Comparison of ENCODE assay signal across 8 cellular contexts in the genomic region with DNA sequence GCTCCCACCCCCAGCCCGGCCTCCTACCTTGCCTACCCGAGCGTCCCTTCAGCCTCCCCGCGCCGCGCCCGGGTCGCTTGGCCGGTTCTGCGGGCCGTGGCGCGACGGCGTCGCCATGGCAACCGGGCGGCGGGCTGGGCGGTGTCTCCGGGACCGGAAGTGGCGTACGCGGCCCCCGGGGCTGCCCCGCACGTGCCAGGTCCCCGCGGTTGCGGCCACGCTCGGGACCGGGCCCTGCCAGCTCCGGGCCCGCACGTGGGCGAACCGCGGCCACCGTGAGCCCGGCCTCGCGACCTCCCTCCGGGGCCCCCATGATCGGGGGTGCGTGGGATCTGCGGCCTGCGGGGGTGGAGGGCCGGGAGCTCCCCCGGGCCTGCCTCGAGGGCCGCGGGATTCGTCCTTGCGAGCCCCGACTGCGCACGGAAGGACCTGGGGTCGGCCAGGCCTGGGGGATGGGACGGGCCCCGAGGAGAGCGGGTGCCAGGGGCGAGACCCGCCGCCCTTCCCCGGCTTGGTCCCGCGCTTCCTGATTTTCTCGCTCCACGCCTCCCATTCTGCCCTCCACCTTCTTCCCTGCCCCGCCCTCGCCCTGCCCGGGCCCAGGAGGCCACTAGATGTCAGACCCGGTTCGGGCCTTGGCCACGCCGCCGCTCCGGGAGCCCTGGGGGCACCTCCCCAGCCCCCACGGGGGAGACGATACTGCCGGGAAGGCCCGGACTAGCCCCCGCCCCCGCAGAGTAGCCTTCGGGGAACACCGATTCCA. TPM values are rescaled to one million over a fixed set of nuclear protein-coding genes. Genes with fewer than 3 reads are reported as not detected.
DNase-seq lines count a peak whose midpoint lies in the region; ATAC-seq and TF ChIP-seq lines count a peak whose summit lies in the region.

A gene with protein sequence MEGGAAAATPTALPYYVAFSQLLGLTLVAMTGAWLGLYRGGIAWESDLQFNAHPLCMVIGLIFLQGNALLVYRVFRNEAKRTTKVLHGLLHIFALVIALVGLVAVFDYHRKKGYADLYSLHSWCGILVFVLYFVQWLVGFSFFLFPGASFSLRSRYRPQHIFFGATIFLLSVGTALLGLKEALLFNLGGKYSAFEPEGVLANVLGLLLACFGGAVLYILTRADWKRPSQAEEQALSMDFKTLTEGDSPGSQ (minus strand): TSS at position 89 of the 763 bp plus-strand sequence. CDS start 8,759 bp downstream, outside the sequence.

- H3K79me2 ChIP-seq in osteoblast (ENCODE audit: insufficient read depth, low read length) = no peaks in the 10 kb centered on the region

- H3K4me1 ChIP-seq in gastroesophageal sphincter = peaks cover 0 to 37% (median 14%) of the 10 kb centered on the region in 3 donors
- peaks cover 27% of the 10 kb centered on the region for H3K4me1 ChIP-seq in osteoblast (ENCODE audit: insufficient read depth, low read length)
- H3K4me1 ChIP-seq in thymus (ENCODE audit: control insufficient read depth, insufficient read depth, low read length) = peaks cover 19% of the 10 kb centered on the region

- H3K4me3 ChIP-seq in gastroesophageal sphincter = peak within 1 kb of the TSS; percentile 72 to 75
- peak within 1 kb of the TSS; percentile 78 for H3K4me3 ChIP-seq in osteoblast (ENCODE audit: insufficient read depth, low read length)
- H3K4me3 ChIP-seq in thymus (ENCODE audit: low read length) = peak within 1 kb of the TSS; percentile 58

- H3K4me2 ChIP-seq in osteoblast (ENCODE audit: insufficient read depth, low read length) = peak within 1 kb of the TSS; percentile 83

- TF ChIP-seq CTCF in gastroesophageal sphincter (IDR thresholded peaks at IDR 0.05) = peak in 1 of 4 experiments; percentile 47
- TF ChIP-seq CTCF in osteoblast (IDR thresholded peaks at IDR 0.05; ENCODE audit: extremely low read depth, low read depth, low read length) = peak; percentile 16

- peak within 1 kb of the TSS; percentile 84 for H2AFZ ChIP-seq in osteoblast (ENCODE audit: low read length)

- H4K20me1 ChIP-seq in osteoblast (ENCODE audit: insufficient read depth, low read length) = no peaks in the 10 kb centered on the region

- TF ChIP-seq EP300 in gastroesophageal sphincter (IDR thresholded peaks at IDR 0.05) = no peak

- H3K27me3 ChIP-seq in gastroesophageal sphincter (peaks cover 6% of the 10 kb centered on the region), osteoblast (ENCODE audit: insufficient read depth, low read length) (no peaks in the 10 kb centered on the region), thymus (ENCODE audit: control insufficient read depth, insufficient read depth) (peaks cover 31% of the 10 kb centered on the region)

- peak; percentile 24 to 31 for TF ChIP-seq POLR2A in gastroesophageal sphincter (IDR thresholded peaks at IDR 0.05)

- DNase-seq in COLO829 (ENCODE audit: low spot score) (peak; percentile 38), RPMI7951 (ENCODE audit: low read depth) (peak; percentile 64), osteoblast (ENCODE audit: insufficient read length, low spot score, missing footprints) (peak; percentile 99)
- DNase-seq in activated naive CD4-positive, alpha-beta T cell (lab: John Stamatoyannopoulos, UW) = peak; percentile 21 to 49 (median 35)

- H3K36me3 ChIP-seq in gastroesophageal sphincter (no peaks in the 10 kb centered on the region), osteoblast (ENCODE audit: insufficient read depth, low read length) (no peaks in the 10 kb centered on the region), thymus (ENCODE audit: control insufficient read depth, insufficient read depth) (no peaks in the 10 kb centered on the region)

- ATAC-seq in GM19452 (IDR thresholded peaks at IDR 0.05; ENCODE audit: unreplicated experiment) = peak; percentile 70
- ATAC-seq in HG03571 (IDR thresholded peaks at IDR 0.05; ENCODE audit: unreplicated experiment) = peak; percentile 52
- peak; percentile 89 for ATAC-seq in gastroesophageal sphincter

- WGBS in gastroesophageal sphincter (ENCODE audit: low coverage in 1 of 2), 2 donors = 7% methylated on average over 3 of the region's 89 CpGs; no CpG with 5 or more reads in 1 of the 2 donors
- WGBS in thymus = under 1% methylated on average over 89 of the region's 89 CpGs

- H3K27ac ChIP-seq in gastroesophageal sphincter = peak within 1 kb of the TSS; percentile 9 to 85 (median 82)
- H3K27ac ChIP-seq in osteoblast (ENCODE audit: low read depth, low read length) = peak within 1 kb of the TSS; percentile 74
- peak within 1 kb of the TSS; percentile 60 for H3K27ac ChIP-seq in thymus (ENCODE audit: low read depth)

- H3K9me3 ChIP-seq in gastroesophageal sphincter (no peaks in the 10 kb centered on the region), osteoblast (ENCODE audit: low read depth, low read length) (no peaks in the 10 kb centered on the region), thymus (ENCODE audit: control insufficient read depth) (no peaks in the 10 kb centered on the region)

RNA-seq across cellular contexts. Expression of the gene that starts here (rescaled TPM):
- 9.5 and 10.0 TPM in 2 replicates for total RNA-seq in RPMI7951 (2014; rRNA removed; shearing (Covaris generic))
- 10 to 100 TPM in 3 of 4 donors, 1 to 10 TPM in 1; 7.9 to 17.7 (median 15.0) TPM for total RNA-seq in gastroesophageal sphincter
- 32.2 and 33.6 TPM in 2 replicates for total RNA-seq in osteoblast
- polyA plus RNA-seq in thymus = 7.8 TPM

Comparison
In these comparisons a context has a peak if more than half of its experiments do, and no peak if none do; other contexts are left out.
1. Peak in every context shown above with its lines: DNase-seq, ATAC-seq, H3K4me3 ChIP-seq and H3K27ac ChIP-seq.
2. DNase-seq: peak in every context shown above with its lines; median percentile 99 in osteoblast; 64 in RPMI7951; 38 in COLO829; 35 in activated naive CD4-positive, alpha-beta T cell.